ENCODE assay signal across 8 cellular contexts in the genomic region with DNA sequence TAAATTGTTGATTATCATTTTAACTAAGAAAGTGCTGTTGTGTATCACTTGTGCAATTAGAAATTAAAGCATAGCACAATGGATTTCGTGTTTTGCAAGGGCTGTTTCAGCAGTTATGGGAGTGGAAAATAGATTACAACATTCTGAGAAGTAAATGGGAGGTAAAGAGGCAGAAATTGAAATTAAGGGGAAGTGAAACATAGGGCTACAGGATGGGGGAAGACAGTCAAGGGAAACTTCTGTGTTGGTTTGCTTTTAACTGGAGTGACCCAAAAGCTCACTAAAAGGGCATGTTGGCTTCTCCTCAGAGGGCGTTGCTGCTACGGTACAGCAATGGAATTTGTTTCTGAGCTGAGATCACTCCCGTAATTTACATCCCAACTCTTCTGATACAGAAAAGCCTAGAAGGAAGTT.
DNase-seq lines count a peak whose midpoint lies in the region; ATAC-seq and TF ChIP-seq lines count a peak whose summit lies in the region.

No MANE protein-coding gene starts in this region.

- TF ChIP-seq POLR2A in prostate gland (IDR thresholded peaks at IDR 0.05), result no peak

- H3K27ac ChIP-seq in colonic mucosa (peak overlapping the region; percentile 56), subcutaneous abdominal adipose tissue (ENCODE audit: low read depth, low read length) (peak overlapping the region; percentile 80), prostate gland (no peak overlapping the region)

- H3K4me3 ChIP-seq in colonic mucosa, result no peak overlapping the region
- peak overlapping the region in 1 of 5 donors; percentile 22 for H3K4me3 ChIP-seq in subcutaneous abdominal adipose tissue (ENCODE audit: low read depth in 1 of 5, low read length in 5 of 5)
- H3K4me3 ChIP-seq in prostate gland, result no peak overlapping the region

- WGBS in prostate gland, result 74% methylated on average over 4 of the region's 4 CpGs

- peak; percentile 38 for ATAC-seq in GM19455 (IDR thresholded peaks at IDR 0.05; ENCODE audit: unreplicated experiment)
- ATAC-seq in HG03520 (IDR thresholded peaks at IDR 0.05; ENCODE audit: unreplicated experiment), result peak; percentile 52

- no peak overlapping the region for H3K9ac ChIP-seq in colonic mucosa (ENCODE audit: low read depth in 2 of 2, low read length in 2 of 2)
- peak overlapping the region in 2 of 5 donors; percentile 12 to 56 for H3K9ac ChIP-seq in subcutaneous abdominal adipose tissue (ENCODE audit: low read length in 5 of 5)

- H3K4me1 ChIP-seq in colonic mucosa (no peaks in the 10 kb centered on the region), subcutaneous abdominal adipose tissue (ENCODE audit: control insufficient read depth in 5 of 5, insufficient read depth in 5 of 5, low read length in 5 of 5) (peaks cover 11 to 49% (median 37%) of the 10 kb centered on the region in 5 donors), prostate gland (replicated peaks) (no peaks in the 10 kb centered on the region)

- H3K36me3 ChIP-seq in colonic mucosa, result no peaks in the 10 kb centered on the region
- no peaks in the 10 kb centered on the region for H3K36me3 ChIP-seq in subcutaneous abdominal adipose tissue (ENCODE audit: control insufficient read depth in 5 of 5, insufficient read depth in 5 of 5, low read length in 5 of 5)
- no peaks in the 10 kb centered on the region for H3K36me3 ChIP-seq in prostate gland

- intact Hi-C loops in colonic mucosa (cut with DNase I), result no loop called here
- intact Hi-C loops in prostate gland (cut with DNase I), result no loop called here

- H3K9me3 ChIP-seq in colonic mucosa (no peaks in the 10 kb centered on the region), subcutaneous abdominal adipose tissue (ENCODE audit: control insufficient read depth in 5 of 5, low read length in 5 of 5) (no peaks in the 10 kb centered on the region), prostate gland (no peaks in the 10 kb centered on the region)

- DNase-seq in colonic mucosa (no peak), NCI-H2081 treated with DMSO at 0.1 percent for 48 hours (lab: John Stamatoyannopoulos, UW) (no peak), prostate gland (ENCODE audit: low spot score) (no peak), putamen (ENCODE audit: low spot score) (no peak)
- no peak for DNase-seq in activated naive CD4-positive, alpha-beta T cell treated with anti-CD3 and anti-CD28 coated beads, Interleukin-2, amount 50 U/mL, for 16 hours

- H3K27me3 ChIP-seq in colonic mucosa, result no peaks in the 10 kb centered on the region
- H3K27me3 ChIP-seq in subcutaneous abdominal adipose tissue (ENCODE audit: control insufficient read depth in 5 of 5, insufficient read depth in 4 of 5, low read length in 5 of 5), result no peaks in the 10 kb centered on the region
- H3K27me3 ChIP-seq in prostate gland (replicated peaks; ENCODE audit: insufficient read depth), result no peaks in the 10 kb centered on the region

- no peak for TF ChIP-seq CTCF in colonic mucosa (IDR thresholded peaks at IDR 0.05)
- TF ChIP-seq CTCF in prostate gland (IDR thresholded peaks at IDR 0.05), result no peak

Comparison
In these comparisons a context has a peak if more than half of its experiments do, and no peak if none do; other contexts are left out.
1. H3K27ac ChIP-seq: peak in colonic mucosa (single experiment) and subcutaneous abdominal adipose tissue (single experiment); none in prostate gland (0 of 2).